In genomic region chrX:38102240-38102639, GRCh38 we compare ENCODE assay signal across 23 cellular contexts.
DNase-seq lines count a peak whose midpoint lies in the region; ATAC-seq, FAIRE-seq and TF ChIP-seq lines count a peak whose summit lies in the region.
"Had no signal": no experiment of that assay in that cellular context is flagged by ENCODE, and none has a peak within 500 bp of the region (broad histone marks: within the 10 kb centered on the region; RNA-seq: fewer than 3 reads in every experiment).

No MANE protein-coding gene starts in this region.

- no peaks in the 10 kb centered on the region for H3K36me3 Mint-ChIP-seq in T-helper 17 cell (ENCODE audit: low read depth)
- H3K36me3 Mint-ChIP-seq: CD14-positive monocyte; CD8-positive, alpha-beta memory T cell had no signal

- 28 to 48% (median 45%) methylated on average over 2 of the region's 2 CpGs for WGBS in adrenal gland, 4 donors
- 75 to 83% methylated on average over 2 of the region's 2 CpGs for WGBS in esophagus, 2 donors

- FAIRE-seq in GM18507 (lab: Jason Lieb, UNC) = peak; percentile 63
- FAIRE-seq: D721Med, GM12878, H54 had no signal

- intact Hi-C loops in adrenal gland (cut with DNase I) = no loop called here
- intact Hi-C loops in left lung (cut with DNase I) = no loop called here

- H3K27ac Mint-ChIP-seq in T-helper 17 cell = peak overlapping the region; percentile 80
- H3K27ac Mint-ChIP-seq: CD14-positive monocyte; CD4-positive, alpha-beta T cell had no signal

- H3K27me3 ChIP-seq in adrenal gland (peaks cover 6% of the 10 kb centered on the region), esophagus (ENCODE audit: control insufficient read depth in 1 of 2, insufficient read depth in 2 of 2, low read length in 2 of 2) (peaks cover 0 to 3% of the 10 kb centered on the region in 2 donors), HAP-1 (ENCODE audit: low read depth) (no peaks in the 10 kb centered on the region), left lung (no peaks in the 10 kb centered on the region)
- H3K27me3 ChIP-seq: BE2C; BLaER1 treated with 17β-estradiol and CSF1 and Interleukin-3, amounts not matched to agents 10 nM and 100 nM had no signal

- H3K9me3 ChIP-seq in T-helper 17 cell (ENCODE audit: control insufficient read depth, low read length, poor library complexity, severe bottlenecking) (peaks cover 4% of the 10 kb centered on the region), adrenal gland (replicated peaks in 1 of 3) (peaks cover 0 to 12% (median 0%) of the 10 kb centered on the region in 3 donors), esophagus (ENCODE audit: control insufficient read depth in 2 of 2, insufficient read depth in 1 of 2, low read depth in 1 of 2, low read length in 1 of 2) (no peaks in the 10 kb centered on the region), HAP-1 (no peaks in the 10 kb centered on the region), left lung (peaks cover 0 to 7% of the 10 kb centered on the region in 2 donors)
- H3K9me3 ChIP-seq: BE2C had no signal

- H3K36me3 ChIP-seq in adrenal gland (replicated peaks in 1 of 2) (no peaks in the 10 kb centered on the region), esophagus (ENCODE audit: control insufficient read depth in 2 of 2, insufficient read depth in 2 of 2, low read length in 1 of 2) (no peaks in the 10 kb centered on the region), HAP-1 (replicated peaks) (no peaks in the 10 kb centered on the region), left lung (no peaks in the 10 kb centered on the region)
- H3K36me3 ChIP-seq: BE2C; BLaER1 treated with 17β-estradiol and CSF1 and Interleukin-3, amounts not matched to agents 10 nM and 100 nM had no signal

- H3K27me3 Mint-ChIP-seq in T-helper 17 cell = no peaks in the 10 kb centered on the region
- H3K27me3 Mint-ChIP-seq: CD4-positive, alpha-beta T cell had no signal

- H3K4me1 ChIP-seq in adrenal gland (replicated peaks in 1 of 2) (no peaks in the 10 kb centered on the region), esophagus (ENCODE audit: control insufficient read depth in 2 of 2, insufficient read depth in 2 of 2, low read length in 1 of 2) (no peaks in the 10 kb centered on the region), HAP-1 (no peaks in the 10 kb centered on the region), left lung (no peaks in the 10 kb centered on the region)
- H3K4me1 ChIP-seq: BE2C had no signal

- no peak for DNase-seq in GM18507 (ENCODE audit: extremely low spot score, insufficient read length, low read depth)
- no peak for DNase-seq in T-helper 17 cell
- DNase-seq in adrenal gland = peak in 4 of 7 donors; percentile 16 to 50 (median 30)
- no peak for DNase-seq in HAP-1 (ENCODE audit: low spot score in 2 of 2)
- DNase-seq in left lung = no peak
- DNase-seq in NCI-H2107 (lab: John Stamatoyannopoulos, UW) = no peak
- DNase-seq: AML-193; BE2C; CD4-positive, alpha-beta T cell; CD8-positive, alpha-beta memory T cell; DMS 273 treated with DMSO at 0.1 percent for 48 hours; DMS79; EL; GDM1; GOT3 had no signal

- H3K4me3 Mint-ChIP-seq in T-helper 17 cell = no peak overlapping the region
- H3K4me3 Mint-ChIP-seq: CD14-positive monocyte; CD4-positive, alpha-beta T cell; CD8-positive, alpha-beta memory T cell had no signal

- H3K27ac ChIP-seq in adrenal gland (peak overlapping the region in 1 of 5 donors; percentile 33), esophagus (ENCODE audit: low read depth in 2 of 2, low read length in 1 of 2) (peak overlapping the region; percentile 22 to 31), left lung (no peak overlapping the region)
- H3K27ac ChIP-seq: BLaER1 treated with 17β-estradiol and CSF1 and Interleukin-3, amounts not matched to agents 10 nM and 100 nM had no signal

- no peak for TF ChIP-seq CTCF in adrenal gland (IDR thresholded peaks at IDR 0.05)
- TF ChIP-seq CTCF in left lung (IDR thresholded peaks at IDR 0.05) = no peak

- no peak for TF ChIP-seq POLR2A in adrenal gland (IDR thresholded peaks at IDR 0.05)

- in situ Hi-C loops in HAP-1 (cut with MboI; ENCODE audit: low sequenced_read_pairs) = no loop called here

- no peak overlapping the region for H3K4me3 ChIP-seq in adrenal gland
- no peak overlapping the region for H3K4me3 ChIP-seq in esophagus (ENCODE audit: low read depth in 1 of 2, low read length in 2 of 2)
- no peak overlapping the region for H3K4me3 ChIP-seq in HAP-1
- no peak overlapping the region for H3K4me3 ChIP-seq in left lung
- H3K4me3 ChIP-seq: BLaER1 treated with 17β-estradiol and CSF1 and Interleukin-3, amounts not matched to agents 10 nM and 100 nM; GM12878 had no signal

- peaks cover 10% of the 10 kb centered on the region for H3K4me1 Mint-ChIP-seq in T-helper 17 cell

- ATAC-seq in T-helper 17 cell = no peak
- ATAC-seq in HG03135 (IDR thresholded peaks at IDR 0.05; ENCODE audit: unreplicated experiment) = no peak
- ATAC-seq in left lung = no peak
- ATAC-seq: GM12878, HCT116 had no signal

Comparison
In these comparisons a context has a peak if more than half of its experiments do, and no peak if none do; other contexts are left out.
1. DNase-seq: peak in adrenal gland (4 of 7); none in GM18507 (single experiment), T-helper 17 cell (0 of 3), HAP-1 (0 of 2), left lung (0 of 2) and NCI-H2107 (single experiment).
2. H3K27ac ChIP-seq: peak in esophagus (2 of 2); none in left lung (0 of 2).